ENCODE assay signal across 18 cellular contexts in the genomic region with DNA sequence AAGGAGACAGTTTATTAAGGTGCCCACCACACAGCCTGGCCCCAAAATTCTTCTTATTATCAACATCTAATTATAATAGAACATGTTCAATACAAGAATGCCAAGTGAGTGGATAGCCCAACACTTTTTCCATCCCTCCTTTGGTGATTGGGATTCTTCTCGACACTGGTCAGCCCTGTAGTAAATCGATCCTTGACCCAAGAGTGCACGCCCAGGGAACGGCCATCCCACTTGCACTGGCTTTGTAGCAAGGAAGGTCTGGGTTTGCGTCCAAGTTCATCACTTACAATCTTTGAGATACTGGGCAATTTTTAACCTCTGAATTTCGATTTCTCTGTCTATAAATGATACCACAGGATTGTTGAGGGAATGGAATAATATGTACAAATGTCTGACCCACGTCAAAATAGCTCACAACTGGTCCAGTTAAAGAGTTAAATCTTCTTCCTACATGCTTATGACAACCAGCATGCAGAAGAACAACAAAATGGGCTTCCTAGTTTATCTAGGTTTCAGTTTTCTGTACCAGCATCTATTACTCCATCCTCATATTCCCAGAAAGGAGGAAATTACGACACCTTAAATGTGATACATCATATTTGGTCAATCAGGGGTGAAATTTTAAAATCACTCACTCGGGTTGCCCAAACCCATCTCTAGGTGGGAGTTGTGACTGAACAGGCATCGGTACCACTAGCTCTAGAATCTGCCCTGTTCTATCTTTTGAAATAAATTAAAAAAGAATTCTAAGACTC.
DNase-seq lines count a peak whose midpoint lies in the region; ATAC-seq and TF ChIP-seq lines count a peak whose summit lies in the region.
"Had no signal": no experiment of that assay in that cellular context is flagged by ENCODE, and none has a peak within 500 bp of the region (broad histone marks: within the 10 kb centered on the region; RNA-seq: fewer than 3 reads in every experiment).

No MANE protein-coding gene starts in this region.

- H2AFZ ChIP-seq in GM23248 = no peak overlapping the region

- peak overlapping the region; percentile 6; the same call in 1 of the 2 replicates for H3K27ac ChIP-seq in GM23248
- no peak overlapping the region for H3K27ac ChIP-seq in tibial artery
- H3K27ac ChIP-seq: A549, Peyer's patch had no signal

- no peak for ATAC-seq in activated T-cell treated with anti-CD3 and anti-CD28 coated beads, Interleukin-2, amount 50 U/mL, for 72 hours (replicated peaks in 1 of 2)
- ATAC-seq in activated T-cell treated with anti-CD3 and anti-CD28 coated beads, Interleukin-2, amount 50 U/mL, for 4 hours = no peak
- ATAC-seq: A549 had no signal

- H3K36me3 ChIP-seq in GM23248 (ENCODE audit: low read depth) (peaks cover 82% of the 10 kb centered on the region), tibial artery (peaks cover 4 to 55% (median 31%) of the 10 kb centered on the region in 3 donors)
- H3K36me3 ChIP-seq: HAP-1 had no signal

- 96 to 97% methylated on average over 10 of the region's 10 CpGs for WGBS in GM23248 (ENCODE audit: low coverage in 1 of 2, low lambda C conversion rate in 2 of 2, missing lambda C conversion rate in 2 of 2), 2 experiments

- peaks cover 19 to 48% of the 10 kb centered on the region in 2 donors for H3K36me3 Mint-ChIP-seq in activated T-cell treated with anti-CD3 and anti-CD28 coated beads, Interleukin-2, amount 50 U/mL, for 72 hours (ENCODE audit: insufficient read depth in 2 of 2)
- H3K36me3 Mint-ChIP-seq in activated T-cell treated with anti-CD3 and anti-CD28 coated beads, Interleukin-2, amount 50 U/mL, for 4 hours (ENCODE audit: insufficient read depth) = peaks cover 61% of the 10 kb centered on the region
- H3K36me3 Mint-ChIP-seq in type B pancreatic cell = peaks cover 5% of the 10 kb centered on the region

- H3K9me3 ChIP-seq in GM23248 (ENCODE audit: low read depth) (no peaks in the 10 kb centered on the region), tibial artery (no peaks in the 10 kb centered on the region)
- H3K9me3 ChIP-seq: A549, HAP-1, Peyer's patch had no signal

- H3K27me3 ChIP-seq in GM23248 (replicated peaks; ENCODE audit: insufficient read depth) (no peaks in the 10 kb centered on the region), tibial artery (no peaks in the 10 kb centered on the region)
- H3K27me3 ChIP-seq: Peyer's patch had no signal

- H3K4me1 ChIP-seq in GM23248 (ENCODE audit: insufficient read depth) = peaks cover 7% of the 10 kb centered on the region
- H3K4me1 ChIP-seq in tibial artery = peaks cover 0 to 10% (median 8%) of the 10 kb centered on the region in 4 donors

- peaks cover 10% of the 10 kb centered on the region for H3K4me1 Mint-ChIP-seq in activated T-cell treated with anti-CD3 and anti-CD28 coated beads, Interleukin-2, amount 50 U/mL, for 72 hours (ENCODE audit: low read depth)
- peaks cover 11% of the 10 kb centered on the region for H3K4me1 Mint-ChIP-seq in activated T-cell treated with anti-CD3 and anti-CD28 coated beads, Interleukin-2, amount 50 U/mL, for 4 hours (ENCODE audit: low read depth)
- no peaks in the 10 kb centered on the region for H3K4me1 Mint-ChIP-seq in type B pancreatic cell (ENCODE audit: unreplicated experiment)

- POLR2A ChIA-PET in HEK293T (lab: Yijun Ruan, JAX) = no interaction called here

- H3K4me3 ChIP-seq in GM23248 (no peak overlapping the region), fibroblast of pulmonary artery (replicated peaks; ENCODE audit: low read depth, low read length) (no peak overlapping the region), tibial artery (no peak overlapping the region)
- H3K4me3 ChIP-seq: A549, HAP-1, Peyer's patch had no signal

- no peaks in the 10 kb centered on the region for H3K9me3 Mint-ChIP-seq in activated T-cell treated with anti-CD3 and anti-CD28 coated beads, Interleukin-2, amount 50 U/mL, for 72 hours
- peaks cover 7% of the 10 kb centered on the region for H3K9me3 Mint-ChIP-seq in activated T-cell treated with anti-CD3 and anti-CD28 coated beads, Interleukin-2, amount 50 U/mL, for 4 hours
- H3K9me3 Mint-ChIP-seq in type B pancreatic cell = peaks cover 6% of the 10 kb centered on the region

- TF ChIP-seq CTCF in fibroblast of pulmonary artery (IDR thresholded peaks at IDR 0.05; ENCODE audit: low read length, missing control alignments) (no peak), type B pancreatic cell (conservative IDR thresholded peaks at IDR 0.05) (no peak), tibial artery (IDR thresholded peaks at IDR 0.05) (no peak)

- in situ Hi-C loops in GM23248 (cut with MboI) = no loop called here

- no peak overlapping the region for H3K4me3 Mint-ChIP-seq in activated T-cell treated with anti-CD3 and anti-CD28 coated beads, Interleukin-2, amount 50 U/mL, for 72 hours
- H3K4me3 Mint-ChIP-seq in activated T-cell treated with anti-CD3 and anti-CD28 coated beads, Interleukin-2, amount 50 U/mL, for 4 hours = no peak overlapping the region
- no peak overlapping the region for H3K4me3 Mint-ChIP-seq in type B pancreatic cell

- H3F3A ChIP-seq in GM23248 (ENCODE audit: insufficient read depth) = peaks cover 86% of the 10 kb centered on the region

- peak overlapping the region; percentile 38 for H3K27ac Mint-ChIP-seq in activated T-cell treated with anti-CD3 and anti-CD28 coated beads, Interleukin-2, amount 50 U/mL, for 72 hours
- no peak overlapping the region for H3K27ac Mint-ChIP-seq in type B pancreatic cell

- no peaks in the 10 kb centered on the region for H3K9me2 ChIP-seq in GM23248 (ENCODE audit: insufficient read depth)

- intact Hi-C loops in tibial artery (cut with DNase I; ENCODE audit: low total_unique reads) = no loop called here

- H3K4me2 ChIP-seq in GM23248 (ENCODE audit: unreplicated experiment) = no peak overlapping the region
- H3K4me2 ChIP-seq: A549 had no signal

- peaks cover 100% of the 10 kb centered on the region for H3K79me2 ChIP-seq in GM23248 (ENCODE audit: insufficient read depth)

- DNase-seq in activated T-cell treated with anti-CD3 and anti-CD28 coated beads, Interleukin-2, amount 50 U/mL, for 72 hours = no peak
- no peak for DNase-seq in activated T-cell treated with anti-CD3 and anti-CD28 coated beads, Interleukin-2, amount 50 U/mL, for 4 hours
- no peak for DNase-seq in GM23248
- peak; percentile 47 for DNase-seq in fibroblast of pulmonary artery (ENCODE audit: low read depth)
- peak; percentile 15 for DNase-seq in type B pancreatic cell (ENCODE audit: extremely low spot score, unreplicated experiment)
- no peak for DNase-seq in HEK293T (ENCODE audit: extremely low spot score)
- DNase-seq in tibial artery = no peak
- DNase-seq: CD4-positive, CD25-positive, alpha-beta regulatory T cell; DMS79; NCI-H1092; NCI-H1694; NCI-H2107; NCI-H446; NCI-H748 treated with DMSO at 0.1 percent for 48 hours; Right ventricle myocardium superior had no signal

- no peaks in the 10 kb centered on the region for H4K20me1 ChIP-seq in GM23248 (ENCODE audit: insufficient read depth)

- CTCF ChIA-PET in HEK293T (lab: Yijun Ruan, JAX) = no interaction called here

- no peaks in the 10 kb centered on the region for H3K27me3 Mint-ChIP-seq in activated T-cell treated with anti-CD3 and anti-CD28 coated beads, Interleukin-2, amount 50 U/mL, for 72 hours (ENCODE audit: low read depth)
- H3K27me3 Mint-ChIP-seq in activated T-cell treated with anti-CD3 and anti-CD28 coated beads, Interleukin-2, amount 50 U/mL, for 4 hours (ENCODE audit: low read depth) = no peaks in the 10 kb centered on the region
- H3K27me3 Mint-ChIP-seq in type B pancreatic cell = peaks cover 4% of the 10 kb centered on the region
- H3K27me3 Mint-ChIP-seq: CD4-positive, CD25-positive, alpha-beta regulatory T cell had no signal

- H3K9ac ChIP-seq in GM23248 = no peak overlapping the region

TF ChIP-seq in HEK293T, 16 proteins besides CTCF, POLR2A, EP300 and RAD21:
- no peak for TF ChIP-seq NFRKB (IDR thresholded peaks at IDR 0.05)
- TF ChIP-seq ELF4 (IDR thresholded peaks at IDR 0.05) = no peak
- TF ChIP-seq TARDBP (IDR thresholded peaks at IDR 0.05) = no peak
- TF ChIP-seq FOXK2 (IDR thresholded peaks at IDR 0.05) = no peak
- TF ChIP-seq CTBP1 (IDR thresholded peaks at IDR 0.05; ENCODE audit: borderline replicate concordance) = no peak
- no peak for TF ChIP-seq SUZ12 (IDR thresholded peaks at IDR 0.05)
- TF ChIP-seq L3MBTL2 (conservative IDR thresholded peaks at IDR 0.05) = no peak
- TF ChIP-seq FOXM1 (IDR thresholded peaks at IDR 0.05; ENCODE audit: borderline replicate concordance) = no peak
- no peak for TF ChIP-seq BHLHE40 (IDR thresholded peaks at IDR 0.05; ENCODE audit: borderline replicate concordance)
- no peak for TF ChIP-seq HDGF (IDR thresholded peaks at IDR 0.05; ENCODE audit: borderline replicate concordance)
- no peak for TF ChIP-seq SP1 (IDR thresholded peaks at IDR 0.05)
- TF ChIP-seq, protein P1, sequence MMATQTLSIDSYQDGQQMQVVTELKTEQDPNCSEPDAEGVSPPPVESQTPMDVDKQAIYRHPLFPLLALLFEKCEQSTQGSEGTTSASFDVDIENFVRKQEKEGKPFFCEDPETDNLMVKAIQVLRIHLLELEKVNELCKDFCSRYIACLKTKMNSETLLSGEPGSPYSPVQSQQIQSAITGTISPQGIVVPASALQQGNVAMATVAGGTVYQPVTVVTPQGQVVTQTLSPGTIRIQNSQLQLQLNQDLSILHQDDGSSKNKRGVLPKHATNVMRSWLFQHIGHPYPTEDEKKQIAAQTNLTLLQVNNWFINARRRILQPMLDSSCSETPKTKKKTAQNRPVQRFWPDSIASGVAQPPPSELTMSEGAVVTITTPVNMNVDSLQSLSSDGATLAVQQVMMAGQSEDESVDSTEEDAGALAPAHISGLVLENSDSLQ (IDR thresholded peaks at IDR 0.05) = no peak
- TF ChIP-seq FOXA1 (IDR thresholded peaks at IDR 0.05) = no peak

Comparison
In these comparisons a context has a peak if more than half of its experiments do, and no peak if none do; other contexts are left out.
1. DNase-seq: peak in fibroblast of pulmonary artery (single experiment) and type B pancreatic cell (single experiment); none in activated T-cell treated with anti-CD3 and anti-CD28 coated beads, Interleukin-2, amount 50 U/mL, for 72 hours (0 of 2), activated T-cell treated with anti-CD3 and anti-CD28 coated beads, Interleukin-2, amount 50 U/mL, for 4 hours (single experiment), GM23248 (single experiment), HEK293T (single experiment) and tibial artery (0 of 2).